In genomic region chr16:58713742-58714141, GRCh38 we compare ENCODE assay signal across 8 cellular contexts.
"Had no signal": no experiment of that assay in that cellular context is flagged by ENCODE, and none has a peak within 500 bp of the region (broad histone marks: within the 10 kb centered on the region; RNA-seq: fewer than 3 reads in every experiment).

No MANE protein-coding gene starts in this region.

- H3K27ac ChIP-seq: HL-60, KMS-11 had no signal

- H3K4me2 ChIP-seq: KMS-11 had no signal

- H3K9ac ChIP-seq: KMS-11 had no signal

- DNase-seq: IMR-90, Karpas-422, Kasumi-1, KBM-7, KG1 had no signal

- FAIRE-seq: HTR-8/SVneo had no signal
